7 cellular contexts compared by ENCODE assay signal in the genomic region with DNA sequence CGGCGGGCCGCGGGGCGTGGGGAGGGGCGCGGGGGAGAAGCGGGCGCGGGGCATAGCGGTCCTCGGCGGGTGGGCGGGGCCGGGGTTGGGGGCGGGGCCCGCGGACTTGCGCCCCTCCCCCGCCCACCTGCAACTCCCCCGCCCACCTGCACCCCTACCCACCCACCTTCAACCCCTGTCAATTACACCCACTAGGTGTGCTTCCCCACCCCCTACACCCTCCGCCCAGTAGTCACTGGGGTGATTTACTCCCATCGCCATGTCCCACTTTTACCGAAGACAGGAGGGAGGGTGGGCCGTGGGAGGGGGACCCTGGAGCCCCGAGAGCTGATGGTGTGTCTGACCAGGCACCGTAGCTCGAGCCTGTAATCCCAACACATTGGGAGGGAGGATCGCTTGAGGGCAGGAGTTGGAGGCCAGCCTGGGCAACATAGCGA. TPM values are rescaled to one million over a fixed set of nuclear protein-coding genes. Genes with fewer than 3 reads are reported as not detected.
DNase-seq lines count a peak whose midpoint lies in the region; ATAC-seq and TF ChIP-seq lines count a peak whose summit lies in the region.

No MANE protein-coding gene starts in this region.

- H3K4me1 ChIP-seq in OCI-LY1 (ENCODE audit: insufficient read depth, low read length, severe bottlenecking): peaks cover 47% of the 10 kb centered on the region
- H3K4me1 ChIP-seq in effector memory CD4-positive, alpha-beta T cell (ENCODE audit: control insufficient read depth, insufficient read depth, low read length, poor library complexity, severe bottlenecking): peaks cover 36% of the 10 kb centered on the region

- peaks cover 42 to 53% (median 46%) of the 10 kb centered on the region in 3 donors for H3K4me1 Mint-ChIP-seq in naive B cell

- no peak for TF ChIP-seq CTCF in OCI-LY1 (IDR thresholded peaks at IDR 0.05; ENCODE audit: low read length)

- H3K4me3 ChIP-seq in OCI-LY1 (ENCODE audit: low read depth, low read length, poor library complexity, severe bottlenecking): peak overlapping the region; percentile 71
- H3K4me3 ChIP-seq in effector memory CD4-positive, alpha-beta T cell (ENCODE audit: insufficient read depth, low read depth, low read length, poor library complexity, severe bottlenecking): peak overlapping the region; percentile 90

- no peak for DNase-seq in effector memory CD4-positive, alpha-beta T cell
- DNase-seq in naive B cell: no peak
- no peak for DNase-seq in foreskin melanocyte
- no peak for DNase-seq in DMS79 treated with DMSO at 0.1 percent for 48 hours (lab: John Stamatoyannopoulos, UW)
- DNase-seq in T1000 (lab: John Stamatoyannopoulos, UW): no peak

- no peaks in the 10 kb centered on the region for H3K36me3 Mint-ChIP-seq in naive B cell

- H3K9ac ChIP-seq in OCI-LY1 (ENCODE audit: low read length): peak overlapping the region; percentile 77

- H3F3A ChIP-seq in OCI-LY1 (ENCODE audit: insufficient read depth, low read length): peaks cover 7% of the 10 kb centered on the region; the same call in 1 of the 2 replicates

- H3K4me3 Mint-ChIP-seq in naive B cell: peak overlapping the region; percentile 60 to 90 (median 86)

- H3K9me3 Mint-ChIP-seq in naive B cell: no peaks in the 10 kb centered on the region

- H3K9me2 ChIP-seq in OCI-LY1 (ENCODE audit: low read depth, low read length): no peaks in the 10 kb centered on the region

- peak overlapping the region; percentile 68 to 86 (median 80) for H3K27ac Mint-ChIP-seq in naive B cell

- ATAC-seq in GM21529 (IDR thresholded peaks at IDR 0.05; ENCODE audit: unreplicated experiment) (peak; percentile 4), naive B cell (ENCODE audit: low read depth in 2 of 2) (peak; percentile 14 to 15)

- no peaks in the 10 kb centered on the region for H4K20me1 ChIP-seq in OCI-LY1 (ENCODE audit: insufficient read depth, low read length)

- H3K27me3 Mint-ChIP-seq in naive B cell: no peaks in the 10 kb centered on the region

- peaks cover 7% of the 10 kb centered on the region; the same call in 1 of the 2 replicates for H3K36me3 ChIP-seq in OCI-LY1 (ENCODE audit: insufficient read depth, low read length)
- peaks cover 3% of the 10 kb centered on the region for H3K36me3 ChIP-seq in effector memory CD4-positive, alpha-beta T cell (ENCODE audit: control insufficient read depth, insufficient read depth, low read length)

- H3K27ac ChIP-seq in OCI-LY1 (ENCODE audit: low read depth, low read length, poor library complexity, severe bottlenecking): peak overlapping the region; percentile 67
- H3K27ac ChIP-seq in effector memory CD4-positive, alpha-beta T cell (ENCODE audit: insufficient read depth, low read length, poor library complexity, severe bottlenecking): peak overlapping the region; percentile 84

- no peaks in the 10 kb centered on the region for H3K27me3 ChIP-seq in OCI-LY1 (ENCODE audit: insufficient read depth, low read length)
- H3K27me3 ChIP-seq in effector memory CD4-positive, alpha-beta T cell (replicated peaks; ENCODE audit: control insufficient read depth, insufficient read depth, low read length, poor library complexity, severe bottlenecking): no peaks in the 10 kb centered on the region

- no peak overlapping the region for H2AFZ ChIP-seq in OCI-LY1 (ENCODE audit: low read length)

- no peaks in the 10 kb centered on the region for H3K79me2 ChIP-seq in OCI-LY1 (ENCODE audit: insufficient read depth, low read length)

- no peaks in the 10 kb centered on the region for H3K9me3 ChIP-seq in OCI-LY1 (ENCODE audit: low read length)
- no peaks in the 10 kb centered on the region for H3K9me3 ChIP-seq in effector memory CD4-positive, alpha-beta T cell (ENCODE audit: control insufficient read depth, low read length)

- peak overlapping the region; percentile 63 for H3K4me2 ChIP-seq in OCI-LY1 (ENCODE audit: low read length)

RNA-seq across cellular contexts. Expression of a gene that starts 0.6 kb away (rescaled TPM):
- 1 to 10 TPM; 6.5 to 9.7 (median 8.8) TPM for polyA plus RNA-seq in naive B cell (ENCODE audit: low read depth in 6 of 6)
